Comparison of ENCODE assay signal across 13 cellular contexts in genomic region chr13:53783466-53783865, GRCh38.
A peak's percentile ranks its signal among the peaks of the same experiment; 100 is the strongest.
DNase-seq lines count a peak whose midpoint lies in the region.
"Had no signal": no experiment of that assay in that cellular context is flagged by ENCODE, and none has a peak within 500 bp of the region (broad histone marks: within the 10 kb centered on the region; RNA-seq: fewer than 3 reads in every experiment).

No MANE protein-coding gene starts in this region.

- DNase-seq in DMS53 treated with DMSO at 0.1 percent for 48 hours (lab: John Stamatoyannopoulos, UW; ENCODE audit: unreplicated experiment) (peak; percentile 57), NCI-H146 treated with DMSO at 0.1 percent for 48 hours (lab: John Stamatoyannopoulos, UW; ENCODE audit: unreplicated experiment) (peak; percentile 73), SHP77 (lab: John Stamatoyannopoulos, UW) (peak; percentile 48 to 73), occipital lobe (lab: John Stamatoyannopoulos, UW) (peak; percentile 5), UCSD-AML1 (lab: John Stamatoyannopoulos, UW; ENCODE audit: unreplicated experiment) (no peak), NOMO-1 (lab: John Stamatoyannopoulos, UW; ENCODE audit: unreplicated experiment in 2 of 2) (no peak), NOMO-1 treated with DMSO at 0.1 percent for 48 hours (lab: John Stamatoyannopoulos, UW; ENCODE audit: unreplicated experiment) (no peak)
- DNase-seq in activated T-cell treated with anti-CD3 and anti-CD28 coated beads, Interleukin-2, amount 50 U/mL, for 24 hours, result no peak
- DNase-seq: activated CD4-positive, alpha-beta T cell treated with anti-CD3 and anti-CD28 coated beads, Interleukin-2, amount 50 U/mL, for 4 hours; Caco-2; left ventricle myocardium inferior; OCI-M1 had no signal

- H3K36me3 Mint-ChIP-seq in activated T-cell treated with anti-CD3 and anti-CD28 coated beads, Interleukin-2, amount 50 U/mL, for 24 hours (ENCODE audit: low read depth), result no peaks in the 10 kb centered on the region

- H3K9me3 Mint-ChIP-seq in activated T-cell treated with anti-CD3 and anti-CD28 coated beads, Interleukin-2, amount 50 U/mL, for 24 hours, result no peaks in the 10 kb centered on the region

- no peak overlapping the region for H3K27ac Mint-ChIP-seq in activated T-cell treated with anti-CD3 and anti-CD28 coated beads, Interleukin-2, amount 50 U/mL, for 24 hours

- H3K4me1 Mint-ChIP-seq in activated T-cell treated with anti-CD3 and anti-CD28 coated beads, Interleukin-2, amount 50 U/mL, for 24 hours (ENCODE audit: low read depth), result peaks cover 5% of the 10 kb centered on the region
- H3K4me1 Mint-ChIP-seq: central memory CD8-positive, alpha-beta T cell had no signal

- H3K27me3 Mint-ChIP-seq in activated T-cell treated with anti-CD3 and anti-CD28 coated beads, Interleukin-2, amount 50 U/mL, for 24 hours, result no peaks in the 10 kb centered on the region
- H3K27me3 Mint-ChIP-seq: central memory CD8-positive, alpha-beta T cell had no signal

- no peak overlapping the region for H3K4me3 Mint-ChIP-seq in activated T-cell treated with anti-CD3 and anti-CD28 coated beads, Interleukin-2, amount 50 U/mL, for 24 hours
- H3K4me3 Mint-ChIP-seq: central memory CD8-positive, alpha-beta T cell had no signal

Comparison
In these comparisons a context has a peak if more than half of its experiments do, and no peak if none do; other contexts are left out.
1. DNase-seq: peak in DMS53 treated with DMSO at 0.1 percent for 48 hours (single experiment), NCI-H146 treated with DMSO at 0.1 percent for 48 hours (single experiment), SHP77 (2 of 2) and occipital lobe (single experiment); none in UCSD-AML1 (single experiment), NOMO-1 (0 of 2), NOMO-1 treated with DMSO at 0.1 percent for 48 hours (single experiment) and activated T-cell treated with anti-CD3 and anti-CD28 coated beads, Interleukin-2, amount 50 U/mL, for 24 hours (single experiment).